ENCODE assay signal across 8 cellular contexts in genomic region chr19:32691291-32691951, GRCh38. TPM values are rescaled to one million over a fixed set of nuclear protein-coding genes. Genes with fewer than 3 reads are reported as not detected.
DNase-seq lines count a peak whose midpoint lies in the region; TF ChIP-seq lines count a peak whose summit lies in the region.

Gene NUDT19 (plus strand): TSS chr19:32691821. CDS start chr19:32691961, 140 bp downstream.

- peak; percentile 61 for TF ChIP-seq POLR2A in Raji (IDR thresholded peaks at IDR 0.05; ENCODE audit: insufficient read depth, low read depth, low read length)

- no peak for TF ChIP-seq CTCF in foreskin fibroblast (IDR thresholded peaks at IDR 0.05; ENCODE audit: low read depth, low read length)

- H3K27me3 ChIP-seq in neuron (ENCODE audit: insufficient read depth, low read length) = no peaks in the 10 kb centered on the region

- no peaks in the 10 kb centered on the region for H3K9me3 ChIP-seq in neuron (ENCODE audit: low read length)

- H3K36me3 ChIP-seq in neuron (ENCODE audit: insufficient read depth, low read length) = no peaks in the 10 kb centered on the region

- H3K4me3 ChIP-seq in foreskin fibroblast (ENCODE audit: low read depth in 1 of 2, low read length in 2 of 2) (peak within 1 kb of the TSS; percentile 56 to 61), neuron (ENCODE audit: low read length) (peak within 1 kb of the TSS; percentile 42)

- H2AFZ ChIP-seq in neuron (ENCODE audit: low read depth, low read length) = no peak within 1 kb of the TSS

- H3K4me1 ChIP-seq in neuron (ENCODE audit: insufficient read depth, low read length) = no peaks in the 10 kb centered on the region

- peak; percentile 88 for DNase-seq in ELR (ENCODE audit: low read depth)
- peak; percentile 57 for DNase-seq in GOT3 (lab: John Stamatoyannopoulos, UW)
- DNase-seq in LHCN-M2 (ENCODE audit: low read depth) = peak; percentile 87
- peak; percentile 48 for DNase-seq in activated gamma-delta T cell (lab: John Stamatoyannopoulos, UW)
- DNase-seq in foreskin fibroblast = peak; percentile 87 to 95
- peak; percentile 80 for DNase-seq in superior temporal gyrus (ENCODE audit: extremely low spot score)

RNA-seq across cellular contexts. Expression of gene NUDT19, which starts in this region (rescaled TPM):
- 16.5 and 17.0 TPM in 2 replicates for total RNA-seq in LHCN-M2 (2014; rRNA removed)
- polyA plus RNA-seq in LHCN-M2 (2012) = 6.0 TPM

Comparison
In these comparisons a context has a peak if more than half of its experiments do, and no peak if none do; other contexts are left out.
1. Peak in every context shown above with its lines: DNase-seq and H3K4me3 ChIP-seq.